Comparison of ENCODE assay signal across 8 cellular contexts in genomic region chr11:121112498-121113455, GRCh38. TPM values are rescaled to one million over a fixed set of nuclear protein-coding genes. Genes with fewer than 3 reads are reported as not detected.
DNase-seq lines count a peak whose midpoint lies in the region; ATAC-seq, FAIRE-seq and TF ChIP-seq lines count a peak whose summit lies in the region.

No MANE protein-coding gene starts in this region.

- peaks cover 32% of the 10 kb centered on the region for H3K27me3 Mint-ChIP-seq in activated T-cell treated with anti-CD3 and anti-CD28 coated beads, Interleukin-2, amount 50 U/mL, for 24 hours

- no peak overlapping the region for H3K4me3 ChIP-seq in osteoblast (ENCODE audit: insufficient read depth, low read length)

- H3K79me2 ChIP-seq in osteoblast (ENCODE audit: insufficient read depth, low read length) = no peaks in the 10 kb centered on the region

- no peaks in the 10 kb centered on the region for H3K4me1 ChIP-seq in osteoblast (ENCODE audit: insufficient read depth, low read length)

- no peak overlapping the region for H2AFZ ChIP-seq in osteoblast (ENCODE audit: low read length)

- H3K4me1 Mint-ChIP-seq in activated T-cell treated with anti-CD3 and anti-CD28 coated beads, Interleukin-2, amount 50 U/mL, for 24 hours (ENCODE audit: low read depth) = peaks cover 3% of the 10 kb centered on the region

- H3K4me3 Mint-ChIP-seq in activated T-cell treated with anti-CD3 and anti-CD28 coated beads, Interleukin-2, amount 50 U/mL, for 24 hours = no peak overlapping the region

- no peaks in the 10 kb centered on the region for H3K36me3 ChIP-seq in osteoblast (ENCODE audit: insufficient read depth, low read length)

- FAIRE-seq in frontal cortex (lab: Jason Lieb, UNC) = no peak

- no peaks in the 10 kb centered on the region for H3K36me3 Mint-ChIP-seq in activated T-cell treated with anti-CD3 and anti-CD28 coated beads, Interleukin-2, amount 50 U/mL, for 24 hours (ENCODE audit: low read depth)

- H3K9me3 ChIP-seq in osteoblast (ENCODE audit: low read depth, low read length) = no peaks in the 10 kb centered on the region

- no peaks in the 10 kb centered on the region for H4K20me1 ChIP-seq in osteoblast (ENCODE audit: insufficient read depth, low read length)

- peak; percentile 66 for TF ChIP-seq CTCF in osteoblast (IDR thresholded peaks at IDR 0.05; ENCODE audit: extremely low read depth, low read depth, low read length)

- H3K27ac ChIP-seq in osteoblast (ENCODE audit: low read depth, low read length) = no peak overlapping the region

- ATAC-seq in HG03066 (IDR thresholded peaks at IDR 0.05; ENCODE audit: low read depth, unreplicated experiment) = peak; percentile 58
- ATAC-seq in HG03039 (IDR thresholded peaks at IDR 0.05; ENCODE audit: unreplicated experiment) = no peak
- no peak for ATAC-seq in HG03520 (IDR thresholded peaks at IDR 0.05; ENCODE audit: unreplicated experiment)

- H3K9me3 Mint-ChIP-seq in activated T-cell treated with anti-CD3 and anti-CD28 coated beads, Interleukin-2, amount 50 U/mL, for 24 hours = no peaks in the 10 kb centered on the region

- H3K27ac Mint-ChIP-seq in activated T-cell treated with anti-CD3 and anti-CD28 coated beads, Interleukin-2, amount 50 U/mL, for 24 hours = no peak overlapping the region

- DNase-seq in Daoy (ENCODE audit: low read depth) (peak; percentile 74), NCI-H526 (lab: John Stamatoyannopoulos, UW) (peak; percentile 89 to 98), frontal cortex (ENCODE audit: low spot score in 2 of 2) (peak; percentile 34 to 68), osteoblast (ENCODE audit: insufficient read length, low spot score, missing footprints) (peak; percentile 92)
- peak; percentile 34 for DNase-seq in activated T-cell treated with anti-CD3 and anti-CD28 coated beads, Interleukin-2, amount 50 U/mL, for 24 hours

- peaks cover 15% of the 10 kb centered on the region for H3K27me3 ChIP-seq in osteoblast (ENCODE audit: insufficient read depth, low read length)

- no peak overlapping the region for H3K4me2 ChIP-seq in osteoblast (ENCODE audit: insufficient read depth, low read length)

RNA-seq across cellular contexts. Expression of gene TECTA, which starts 11.7 kb away (rescaled TPM):
- total RNA-seq in Daoy (2014; rRNA removed; shearing (Covaris generic)) = 0.17 and 0.42 TPM in 2 replicates
- total RNA-seq in frontal cortex (2.0 TPM), osteoblast (0.59 and 0.72 TPM in 2 replicates)

Comparison
In these comparisons a context has a peak if more than half of its experiments do, and no peak if none do; other contexts are left out.
1. DNase-seq: peak in every context shown above with its lines; median percentile 94 in NCI-H526; 92 in osteoblast; 74 in Daoy; 51 in frontal cortex; 34 in activated T-cell treated with anti-CD3 and anti-CD28 coated beads, Interleukin-2, amount 50 U/mL, for 24 hours.